Comparison of ENCODE assay signal across 9 cellular contexts in the genomic region with DNA sequence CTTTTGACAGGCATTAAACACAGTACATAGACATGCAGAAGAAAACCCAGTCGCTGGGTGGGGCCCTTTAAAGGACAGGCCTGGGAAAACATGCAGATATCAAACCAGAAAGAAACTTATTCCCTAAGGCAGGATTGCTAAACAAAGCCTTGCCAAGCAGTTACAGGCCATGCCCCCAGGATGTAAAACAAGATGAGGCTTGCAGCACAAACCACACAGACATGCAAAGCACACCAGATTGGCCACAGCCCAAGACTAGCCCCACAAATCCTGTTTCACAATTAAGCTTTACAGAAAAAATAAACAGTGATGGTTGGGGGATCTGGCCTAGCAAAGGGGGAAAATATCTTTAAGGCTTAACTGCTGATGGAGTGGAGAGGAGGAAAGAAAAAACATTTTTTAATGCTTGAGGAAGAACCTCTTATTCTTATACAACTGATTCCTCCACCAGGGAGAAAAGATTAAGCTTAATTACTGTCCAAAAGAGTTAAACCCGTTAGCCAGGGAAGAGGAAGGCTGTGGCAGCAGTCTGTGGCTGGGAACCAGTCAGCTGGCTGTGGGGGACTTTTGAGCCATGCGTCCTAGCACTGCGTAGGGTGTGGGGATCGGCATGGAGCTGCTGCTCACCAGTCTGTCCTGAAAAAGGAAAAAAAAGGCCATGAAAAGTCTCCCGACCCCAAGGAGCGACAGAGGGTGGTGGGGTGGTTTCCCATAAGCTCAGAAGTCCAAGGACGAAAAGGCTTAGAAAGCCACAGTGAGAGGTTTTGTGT. TPM values are rescaled to one million over a fixed set of nuclear protein-coding genes. Genes with fewer than 3 reads are reported as not detected.
A peak's percentile ranks its signal among the peaks of the same experiment; 100 is the strongest.
DNase-seq lines count a peak whose midpoint lies in the region; TF ChIP-seq lines count a peak whose summit lies in the region.
"Had no signal": no experiment of that assay in that cellular context is flagged by ENCODE, and none has a peak within 500 bp of the region (broad histone marks: within the 10 kb centered on the region; RNA-seq: fewer than 3 reads in every experiment).

No MANE protein-coding gene starts in this region.

- H3K36me3 ChIP-seq in HEK293 (ENCODE audit: control insufficient read depth in 2 of 2, insufficient read depth in 1 of 2, low read length in 2 of 2): no peaks in the 10 kb centered on the region

- no peak for TF ChIP-seq CTCF in HEK293 (tag by site-specific recombination; IDR thresholded peaks at IDR 0.05)

- POLR2A ChIA-PET in HEK293 (lab: Yijun Ruan, JAX): interaction anchor here (0.9 to 1.3 kb wide), 3 partner anchors 13 to 99 kb away, joined by 3 to 8 read pairs (median 5); no protein-coding TSS in a partner anchor

- no peaks in the 10 kb centered on the region for H3K9me3 ChIP-seq in HEK293 (ENCODE audit: control insufficient read depth, insufficient read depth, low read depth, low read length)

- DNase-seq in Daoy (ENCODE audit: low read depth) (peak; percentile 70), NOMO-1 treated with DMSO at 0.1 percent for 48 hours (lab: John Stamatoyannopoulos, UW; ENCODE audit: unreplicated experiment) (peak; percentile 37), glomerular visceral epithelial cell (ENCODE audit: extremely low spot score) (peak; percentile 42), NCI-H2227 treated with DMSO at 0.1 percent for 48 hours (lab: John Stamatoyannopoulos, UW) (no peak), HuH-7 (ENCODE audit: low spot score) (no peak), GM19238 (ENCODE audit: insufficient read length, low spot score) (no peak)
- no peak for DNase-seq in stimulated activated naive CD4-positive, alpha-beta T cell (lab: John Stamatoyannopoulos, UW)
- DNase-seq: NCI-H510A treated with DMSO at 0.1 percent for 48 hours had no signal

- H3K4me3 ChIP-seq in HEK293 (ENCODE audit: low read depth, low read length): no peak overlapping the region

- CTCF ChIA-PET in HEK293 (lab: Yijun Ruan, JAX): interaction anchor here (0.9 to 1.9 kb wide), 2 partner anchors 15 to 19 kb away, joined by 3 to 8 read pairs; no protein-coding TSS in a partner anchor

- H3K4me1 ChIP-seq in HEK293 (ENCODE audit: control insufficient read depth, insufficient read depth, low read length): peaks cover 9% of the 10 kb centered on the region

- H3K27ac ChIP-seq in HEK293 (ENCODE audit: extremely low read depth, low read depth, low read length): peak overlapping the region; percentile 69

TF ChIP-seq in HEK293, 187 proteins besides CTCF, POLR2A, EP300 and RAD21 (continues in another document):
- no peak for TF ChIP-seq TCF7L2 (IDR thresholded peaks at IDR 0.05; ENCODE audit: borderline replicate concordance, low read depth, low read length)
- no peak for TF ChIP-seq SP2 (tag by site-specific recombination; IDR thresholded peaks at IDR 0.05)
- TF ChIP-seq, protein P1, sequence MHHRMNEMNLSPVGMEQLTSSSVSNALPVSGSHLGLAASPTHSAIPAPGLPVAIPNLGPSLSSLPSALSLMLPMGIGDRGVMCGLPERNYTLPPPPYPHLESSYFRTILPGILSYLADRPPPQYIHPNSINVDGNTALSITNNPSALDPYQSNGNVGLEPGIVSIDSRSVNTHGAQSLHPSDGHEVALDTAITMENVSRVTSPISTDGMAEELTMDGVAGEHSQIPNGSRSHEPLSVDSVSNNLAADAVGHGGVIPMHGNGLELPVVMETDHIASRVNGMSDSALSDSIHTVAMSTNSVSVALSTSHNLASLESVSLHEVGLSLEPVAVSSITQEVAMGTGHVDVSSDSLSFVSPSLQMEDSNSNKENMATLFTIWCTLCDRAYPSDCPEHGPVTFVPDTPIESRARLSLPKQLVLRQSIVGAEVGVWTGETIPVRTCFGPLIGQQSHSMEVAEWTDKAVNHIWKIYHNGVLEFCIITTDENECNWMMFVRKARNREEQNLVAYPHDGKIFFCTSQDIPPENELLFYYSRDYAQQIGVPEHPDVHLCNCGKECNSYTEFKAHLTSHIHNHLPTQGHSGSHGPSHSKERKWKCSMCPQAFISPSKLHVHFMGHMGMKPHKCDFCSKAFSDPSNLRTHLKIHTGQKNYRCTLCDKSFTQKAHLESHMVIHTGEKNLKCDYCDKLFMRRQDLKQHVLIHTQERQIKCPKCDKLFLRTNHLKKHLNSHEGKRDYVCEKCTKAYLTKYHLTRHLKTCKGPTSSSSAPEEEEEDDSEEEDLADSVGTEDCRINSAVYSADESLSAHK (tag by site-specific recombination; IDR thresholded peaks at IDR 0.05): 0 out of 2 replicates have a peak, but pooled peaks have one; percentile 35
- no peak for TF ChIP-seq ZNF624 (tag by site-specific recombination; IDR thresholded peaks at IDR 0.05)
- no peak for TF ChIP-seq ZFP3 (tag by site-specific recombination; IDR thresholded peaks at IDR 0.05; ENCODE audit: low read depth)
- TF ChIP-seq TRIM28 (IDR thresholded peaks at IDR 0.05; ENCODE audit: borderline replicate concordance, low read length): peak; percentile 44; the same call in 1 of the 2 replicates
- TF ChIP-seq, protein P2, sequence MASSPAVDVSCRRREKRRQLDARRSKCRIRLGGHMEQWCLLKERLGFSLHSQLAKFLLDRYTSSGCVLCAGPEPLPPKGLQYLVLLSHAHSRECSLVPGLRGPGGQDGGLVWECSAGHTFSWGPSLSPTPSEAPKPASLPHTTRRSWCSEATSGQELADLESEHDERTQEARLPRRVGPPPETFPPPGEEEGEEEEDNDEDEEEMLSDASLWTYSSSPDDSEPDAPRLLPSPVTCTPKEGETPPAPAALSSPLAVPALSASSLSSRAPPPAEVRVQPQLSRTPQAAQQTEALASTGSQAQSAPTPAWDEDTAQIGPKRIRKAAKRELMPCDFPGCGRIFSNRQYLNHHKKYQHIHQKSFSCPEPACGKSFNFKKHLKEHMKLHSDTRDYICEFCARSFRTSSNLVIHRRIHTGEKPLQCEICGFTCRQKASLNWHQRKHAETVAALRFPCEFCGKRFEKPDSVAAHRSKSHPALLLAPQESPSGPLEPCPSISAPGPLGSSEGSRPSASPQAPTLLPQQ (tag by site-specific recombination; IDR thresholded peaks at IDR 0.05): peak; percentile 53; the same call in 1 of the 2 replicates
- peak; percentile 39; the same call in 1 of the 2 replicates for TF ChIP-seq OSR2 (tag by site-specific recombination; IDR thresholded peaks at IDR 0.05)
- TF ChIP-seq ZNF610 (tag by site-specific recombination; IDR thresholded peaks at IDR 0.05; ENCODE audit: borderline replicate concordance): 0 out of 2 replicates have a peak, but pooled peaks have one; percentile 24
- TF ChIP-seq, protein P3, sequence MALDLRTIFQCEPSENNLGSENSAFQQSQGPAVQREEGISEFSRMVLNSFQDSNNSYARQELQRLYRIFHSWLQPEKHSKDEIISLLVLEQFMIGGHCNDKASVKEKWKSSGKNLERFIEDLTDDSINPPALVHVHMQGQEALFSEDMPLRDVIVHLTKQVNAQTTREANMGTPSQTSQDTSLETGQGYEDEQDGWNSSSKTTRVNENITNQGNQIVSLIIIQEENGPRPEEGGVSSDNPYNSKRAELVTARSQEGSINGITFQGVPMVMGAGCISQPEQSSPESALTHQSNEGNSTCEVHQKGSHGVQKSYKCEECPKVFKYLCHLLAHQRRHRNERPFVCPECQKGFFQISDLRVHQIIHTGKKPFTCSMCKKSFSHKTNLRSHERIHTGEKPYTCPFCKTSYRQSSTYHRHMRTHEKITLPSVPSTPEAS (tag by site-specific recombination; IDR thresholded peaks at IDR 0.05): no peak
- TF ChIP-seq ZNF843 (tag by site-specific recombination; IDR thresholded peaks at IDR 0.05): peak; percentile 76
- TF ChIP-seq, protein P4, sequence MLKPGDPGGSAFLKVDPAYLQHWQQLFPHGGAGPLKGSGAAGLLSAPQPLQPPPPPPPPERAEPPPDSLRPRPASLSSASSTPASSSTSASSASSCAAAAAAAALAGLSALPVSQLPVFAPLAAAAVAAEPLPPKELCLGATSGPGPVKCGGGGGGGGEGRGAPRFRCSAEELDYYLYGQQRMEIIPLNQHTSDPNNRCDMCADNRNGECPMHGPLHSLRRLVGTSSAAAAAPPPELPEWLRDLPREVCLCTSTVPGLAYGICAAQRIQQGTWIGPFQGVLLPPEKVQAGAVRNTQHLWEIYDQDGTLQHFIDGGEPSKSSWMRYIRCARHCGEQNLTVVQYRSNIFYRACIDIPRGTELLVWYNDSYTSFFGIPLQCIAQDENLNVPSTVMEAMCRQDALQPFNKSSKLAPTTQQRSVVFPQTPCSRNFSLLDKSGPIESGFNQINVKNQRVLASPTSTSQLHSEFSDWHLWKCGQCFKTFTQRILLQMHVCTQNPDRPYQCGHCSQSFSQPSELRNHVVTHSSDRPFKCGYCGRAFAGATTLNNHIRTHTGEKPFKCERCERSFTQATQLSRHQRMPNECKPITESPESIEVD (tag by site-specific recombination; IDR thresholded peaks at IDR 0.05): peak; percentile 77
- no peak for TF ChIP-seq ZNF701 (tag by site-specific recombination; IDR thresholded peaks at IDR 0.05)
- TF ChIP-seq, protein P5, sequence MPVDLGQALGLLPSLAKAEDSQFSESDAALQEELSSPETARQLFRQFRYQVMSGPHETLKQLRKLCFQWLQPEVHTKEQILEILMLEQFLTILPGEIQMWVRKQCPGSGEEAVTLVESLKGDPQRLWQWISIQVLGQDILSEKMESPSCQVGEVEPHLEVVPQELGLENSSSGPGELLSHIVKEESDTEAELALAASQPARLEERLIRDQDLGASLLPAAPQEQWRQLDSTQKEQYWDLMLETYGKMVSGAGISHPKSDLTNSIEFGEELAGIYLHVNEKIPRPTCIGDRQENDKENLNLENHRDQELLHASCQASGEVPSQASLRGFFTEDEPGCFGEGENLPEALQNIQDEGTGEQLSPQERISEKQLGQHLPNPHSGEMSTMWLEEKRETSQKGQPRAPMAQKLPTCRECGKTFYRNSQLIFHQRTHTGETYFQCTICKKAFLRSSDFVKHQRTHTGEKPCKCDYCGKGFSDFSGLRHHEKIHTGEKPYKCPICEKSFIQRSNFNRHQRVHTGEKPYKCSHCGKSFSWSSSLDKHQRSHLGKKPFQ (tag by site-specific recombination; IDR thresholded peaks at IDR 0.05): peak; percentile 85
- TF ChIP-seq MZF1 (tag by site-specific recombination; IDR thresholded peaks at IDR 0.05; ENCODE audit: borderline replicate concordance): peak; percentile 95
- TF ChIP-seq ZNF335 (tag by site-specific recombination; conservative IDR thresholded peaks at IDR 0.05): 0 out of 2 replicates have a peak, but pooled peaks have one; percentile 8
- no peak for TF ChIP-seq ZNF76 (tag by site-specific recombination; IDR thresholded peaks at IDR 0.05; ENCODE audit: borderline replicate concordance, low read depth)
- peak; percentile 90 for TF ChIP-seq HOXD13 (CRISPR knock-in tag; IDR thresholded peaks at IDR 0.05; ENCODE audit: borderline replicate concordance)
- TF ChIP-seq ZSCAN30 (tag by site-specific recombination; IDR thresholded peaks at IDR 0.05): no peak
- 0 out of 2 replicates have a peak, but pooled peaks have one; percentile 51 for TF ChIP-seq GFI1B (tag by site-specific recombination; IDR thresholded peaks at IDR 0.05)
- 0 out of 2 replicates have a peak, but pooled peaks have one; percentile 17 for TF ChIP-seq ZNF561 (tag by site-specific recombination; IDR thresholded peaks at IDR 0.05; ENCODE audit: borderline replicate concordance)

RNA-seq across cellular contexts. Expression of a gene that starts 28.4 kb away (rescaled TPM):
- total RNA-seq in Daoy (2014; rRNA removed; shearing (Covaris generic)): 0.06 TPM in 1 of 2 replicates, not detected in the other

Comparison
In these comparisons a context has a peak if more than half of its experiments do, and no peak if none do; other contexts are left out.
1. DNase-seq: peak in Daoy (single experiment), NOMO-1 treated with DMSO at 0.1 percent for 48 hours (single experiment) and glomerular visceral epithelial cell (single experiment); none in stimulated activated naive CD4-positive, alpha-beta T cell (0 of 6), NCI-H2227 treated with DMSO at 0.1 percent for 48 hours (single experiment), HuH-7 (single experiment) and GM19238 (single experiment).